Comparison of ENCODE assay signal across 1 cellular context in the genomic region with DNA sequence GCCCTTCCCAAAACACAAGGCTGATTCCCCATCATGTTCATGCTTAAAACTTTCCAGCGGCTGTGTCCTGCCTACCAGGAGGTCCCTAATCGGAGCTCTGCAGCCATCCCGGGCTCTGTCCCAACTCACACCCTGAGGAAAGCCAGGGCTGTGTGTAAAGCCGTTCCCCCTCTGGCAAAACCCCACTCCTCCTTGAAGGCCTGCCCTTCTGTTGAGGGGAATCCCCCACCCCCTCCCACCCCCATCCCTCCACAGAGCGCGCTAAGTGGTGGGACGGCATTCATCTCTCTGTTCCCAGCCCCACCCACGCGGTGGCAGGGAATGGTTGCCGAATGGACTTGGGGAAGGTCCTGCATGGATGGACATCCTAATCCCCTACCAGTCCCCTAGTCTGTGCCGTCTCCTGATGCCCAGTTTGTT.
TF ChIP-seq lines count a peak whose summit lies in the region.

No MANE protein-coding gene starts in this region.

TF ChIP-seq in HEK293, 187 proteins besides CTCF, POLR2A, EP300 and RAD21 (continued from another document):
- TF ChIP-seq HOXC10 (CRISPR knock-in tag; IDR thresholded peaks at IDR 0.05), result no peak
- no peak for TF ChIP-seq ZNF677 (tag by site-specific recombination; IDR thresholded peaks at IDR 0.05)
TF ChIP-seq in HEK293: peak in this region for 0.
